ENCODE assay signal across 8 cellular contexts in genomic region chr5:168578506-168579205, GRCh38. TPM values are rescaled to one million over a fixed set of nuclear protein-coding genes. Genes with fewer than 3 reads are reported as not detected.
DNase-seq lines count a peak whose midpoint lies in the region; ATAC-seq and TF ChIP-seq lines count a peak whose summit lies in the region.

No MANE protein-coding gene starts in this region.

- peak overlapping the region; percentile 41 for H3K4me2 ChIP-seq in mesendoderm (ENCODE audit: low read length)

- H3K9me3 ChIP-seq in upper lobe of left lung = no peaks in the 10 kb centered on the region

- H3K9ac ChIP-seq in mesendoderm (ENCODE audit: low read length) = peak overlapping the region; percentile 93

- peaks cover 45% of the 10 kb centered on the region for H3K79me2 ChIP-seq in mesendoderm (ENCODE audit: control insufficient read depth, insufficient read depth, low read length)

- H2AK5ac ChIP-seq in mesendoderm (ENCODE audit: low read length) = no peak overlapping the region

- H2BK120ac ChIP-seq in mesendoderm (ENCODE audit: low read depth, low read length) = no peak overlapping the region

- no peak overlapping the region for H3K23ac ChIP-seq in mesendoderm (ENCODE audit: low read length)

- no peaks in the 10 kb centered on the region for H3K27me3 ChIP-seq in mesendoderm (ENCODE audit: insufficient read depth, low read length, poor library complexity)
- H3K27me3 ChIP-seq in upper lobe of left lung = no peaks in the 10 kb centered on the region

- H3K36me3 ChIP-seq in mesendoderm (ENCODE audit: control insufficient read depth, insufficient read depth, low read length) = no peaks in the 10 kb centered on the region
- no peaks in the 10 kb centered on the region for H3K36me3 ChIP-seq in upper lobe of left lung

- TF ChIP-seq EP300 in upper lobe of left lung (IDR thresholded peaks at IDR 0.05) = no peak

- peak overlapping the region; percentile 95 for H3K4me3 ChIP-seq in mesendoderm (ENCODE audit: low read length)
- H3K4me3 ChIP-seq in upper lobe of left lung = peak overlapping the region; percentile 77 to 95 (median 84)

- H4K8ac ChIP-seq in mesendoderm (ENCODE audit: low read depth, low read length) = peak overlapping the region; percentile 41

- H3K56ac ChIP-seq in mesendoderm (ENCODE audit: low read length) = peak overlapping the region; percentile 96

- H3K18ac ChIP-seq in mesendoderm (ENCODE audit: low read length) = peak overlapping the region; percentile 72

- no peaks in the 10 kb centered on the region for H3K79me1 ChIP-seq in mesendoderm (ENCODE audit: low read length)

- no peak for TF ChIP-seq CTCF in upper lobe of left lung (IDR thresholded peaks at IDR 0.05)

- H3K27ac ChIP-seq in cingulate gyrus (ENCODE audit: low read depth, low read length) (peak overlapping the region; percentile 83), mesendoderm (ENCODE audit: low read depth, low read length) (peak overlapping the region; percentile 92), upper lobe of left lung (peak overlapping the region; percentile 90 to 99 (median 95))

- WGBS in mesendoderm (ENCODE audit: extremely low coverage, insufficient coverage, low lambda C conversion rate) = no CpG with 5 or more reads among the region's 32 CpGs
- WGBS in upper lobe of left lung, 2 donors = 0% methylated on average over 23 to 31 of the region's 32 CpGs

- peak; percentile 14 for ATAC-seq in GM18502 (IDR thresholded peaks at IDR 0.05; ENCODE audit: poor library complexity, unreplicated experiment)
- peak; percentile 6 for ATAC-seq in HG02973 (IDR thresholded peaks at IDR 0.05; ENCODE audit: unreplicated experiment)
- peak; percentile 17 to 34 for ATAC-seq in upper lobe of left lung (ENCODE audit: low FRiP score in 2 of 2)
- no peak for ATAC-seq in HG03521 (IDR thresholded peaks at IDR 0.05; ENCODE audit: unreplicated experiment)

- peaks cover 4% of the 10 kb centered on the region for H3K4me1 ChIP-seq in mesendoderm (ENCODE audit: control insufficient read depth, low read depth, low read length)
- peaks cover 17 to 29% (median 25%) of the 10 kb centered on the region in 4 donors for H3K4me1 ChIP-seq in upper lobe of left lung

- H2BK15ac ChIP-seq in mesendoderm (replicated peaks; ENCODE audit: low read depth) = no peak overlapping the region

- DNase-seq in A172 (ENCODE audit: low spot score) (peak; percentile 67), OCI-M1 (lab: John Stamatoyannopoulos, UW) (peak; percentile 84), mesendoderm (peak; percentile 79), upper lobe of left lung (peak in 1 of 2 donors; percentile 32)

- peak overlapping the region; percentile 97 for H3K4ac ChIP-seq in mesendoderm (ENCODE audit: low read depth, low read length)

- no peak overlapping the region for H4K5ac ChIP-seq in mesendoderm (ENCODE audit: low read length)

- TF ChIP-seq POLR2A in upper lobe of left lung (IDR thresholded peaks at IDR 0.05) = no peak

- peak overlapping the region; percentile 62 for H2BK5ac ChIP-seq in mesendoderm (ENCODE audit: low read length)

RNA-seq across cellular contexts. Expression of gene PANK3, which starts 0.5 kb away (rescaled TPM):
- total RNA-seq in A172 (2014; rRNA removed; shearing (Covaris generic)) = 49.0 and 62.3 TPM in 2 replicates
- 32.3 TPM for polyA plus RNA-seq in mesendoderm (2013, experiment 1 of 2)
- 33.5 TPM for polyA plus RNA-seq in mesendoderm (2013, experiment 2 of 2)
- total RNA-seq in upper lobe of left lung = 10 to 100 TPM; 11.5 to 59.2 (median 38.6) TPM

RNA-seq across cellular contexts. Expression of gene FBLL1, which starts 49.6 kb away (rescaled TPM):
- 0.17 TPM in 1 of 2 replicates, not detected in the other for total RNA-seq in A172 (2014; rRNA removed; shearing (Covaris generic))
- 5.1 TPM for polyA plus RNA-seq in mesendoderm (2013, experiment 1 of 2)
- 5.1 TPM for polyA plus RNA-seq in mesendoderm (2013, experiment 2 of 2)
- total RNA-seq in upper lobe of left lung = 1 to 10 TPM in 1 of 6 donors, under 1 TPM in 3, not detected in 2; 0.17 to 3.1 (median 0.25) TPM
